In the genomic region with DNA sequence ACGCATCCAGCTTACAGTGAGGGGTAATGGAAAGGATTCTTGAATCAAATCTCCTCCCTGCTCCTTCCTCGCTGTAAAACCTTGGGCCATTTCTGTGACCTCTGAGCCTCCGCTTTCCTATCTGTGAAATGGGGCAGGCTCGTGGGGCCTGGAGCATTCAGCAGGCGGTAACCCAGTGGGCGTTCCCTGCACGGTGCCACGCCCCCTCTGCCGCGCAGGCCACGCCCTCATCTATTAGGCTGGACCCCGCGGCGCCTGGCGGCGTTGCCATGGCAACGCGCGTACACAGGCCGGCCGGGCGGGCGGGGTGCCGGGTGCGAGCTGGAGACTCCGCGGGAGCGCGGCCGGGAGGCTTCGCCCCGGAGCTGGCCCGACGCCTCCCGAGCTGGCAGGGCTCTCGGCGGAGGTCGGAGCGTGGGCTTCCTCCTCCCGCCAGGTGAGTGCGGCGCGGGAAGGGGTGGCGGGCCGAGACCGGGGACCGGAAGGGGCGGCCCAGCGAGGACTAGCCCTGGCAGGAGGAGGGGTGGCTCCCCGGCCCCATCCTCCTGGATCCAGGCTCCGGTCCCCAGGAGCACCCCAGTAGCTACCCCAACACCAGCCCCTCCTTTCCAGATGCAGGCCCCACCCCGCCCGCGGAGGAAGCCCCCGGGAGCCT, we compare ENCODE assay signal across 7 cellular contexts. TPM values are rescaled to one million over a fixed set of nuclear protein-coding genes. Genes with fewer than 3 reads are reported as not detected.
DNase-seq lines count a peak whose midpoint lies in the region; ATAC-seq and TF ChIP-seq lines count a peak whose summit lies in the region.

FHAD1 (plus strand) TSS at position 264 of the 655 bp plus-strand sequence. CDS start 4,562 bp downstream, outside the sequence.

- H3K9me3 ChIP-seq in mucosa of descending colon: no peaks in the 10 kb centered on the region

- H3K36me3 Mint-ChIP-seq in endothelial cell (ENCODE audit: low read depth, unreplicated experiment): peaks cover 6% of the 10 kb centered on the region
- no peaks in the 10 kb centered on the region for H3K36me3 Mint-ChIP-seq in stimulated activated memory B cell treated with anti-CD40 and anti-IgM and Interleukin-4, amounts not matched to agents 10 μg/mL and 1 μg/mL and 100 μg/mL, for 72 hours

- DNase-seq in GM20000 (ENCODE audit: low spot score): peak; percentile 78
- peak; percentile 4 for DNase-seq in NCI-H2107 treated with DMSO at 0.1 percent for 48 hours (lab: John Stamatoyannopoulos, UW; ENCODE audit: unreplicated experiment)
- peak; percentile 79 for DNase-seq in activated CD8-positive, alpha-beta memory T cell treated with anti-CD3 and anti-CD28 coated beads for 24 hours
- peak; percentile 77 for DNase-seq in endothelial cell (ENCODE audit: low spot score)
- DNase-seq in mucosa of descending colon: peak; percentile 77 to 80 (median 79)
- no peak for DNase-seq in effector CD4-positive, alpha-beta T cell

- H3K36me3 ChIP-seq in mucosa of descending colon (ENCODE audit: low read depth): no peaks in the 10 kb centered on the region

- H3K4me1 Mint-ChIP-seq in endothelial cell (ENCODE audit: unreplicated experiment): peaks cover 42% of the 10 kb centered on the region
- peaks cover 6% of the 10 kb centered on the region for H3K4me1 Mint-ChIP-seq in stimulated activated memory B cell treated with anti-CD40 and anti-IgM and Interleukin-4, amounts not matched to agents 10 μg/mL and 1 μg/mL and 100 μg/mL, for 72 hours

- H3K4me3 ChIP-seq in mucosa of descending colon: peak within 1 kb of the TSS; percentile 9

- H3K4me1 ChIP-seq in mucosa of descending colon (ENCODE audit: low read depth): peaks cover 7% of the 10 kb centered on the region

- intact Hi-C loops in mucosa of descending colon (cut with DNase I, micrococcal nuclease): no loop called here

- peaks cover 10% of the 10 kb centered on the region for H3K27me3 Mint-ChIP-seq in endothelial cell (ENCODE audit: unreplicated experiment)
- peaks cover 62% of the 10 kb centered on the region for H3K27me3 Mint-ChIP-seq in stimulated activated memory B cell treated with anti-CD40 and anti-IgM and Interleukin-4, amounts not matched to agents 10 μg/mL and 1 μg/mL and 100 μg/mL, for 72 hours

- H3K4me3 Mint-ChIP-seq in endothelial cell (ENCODE audit: unreplicated experiment): peak within 1 kb of the TSS; percentile 89
- peak within 1 kb of the TSS; percentile 59 for H3K4me3 Mint-ChIP-seq in stimulated activated memory B cell treated with anti-CD40 and anti-IgM and Interleukin-4, amounts not matched to agents 10 μg/mL and 1 μg/mL and 100 μg/mL, for 72 hours

- ATAC-seq in mucosa of descending colon: peak; percentile 96
- ATAC-seq in stimulated activated memory B cell treated with anti-CD40 and anti-IgM and Interleukin-4, amounts not matched to agents 10 μg/mL and 1 μg/mL and 100 μg/mL, for 72 hours: peak; percentile 56

- TF ChIP-seq CTCF in GM20000 (IDR thresholded peaks at IDR 0.05; ENCODE audit: extremely low read depth, missing control alignments) (no peak), endothelial cell (IDR thresholded peaks at IDR 0.05; ENCODE audit: unreplicated experiment) (no peak), mucosa of descending colon (IDR thresholded peaks at IDR 0.05) (no peak)

- H3K27ac Mint-ChIP-seq in endothelial cell (ENCODE audit: unreplicated experiment): peak within 1 kb of the TSS; percentile 87
- no peak within 1 kb of the TSS for H3K27ac Mint-ChIP-seq in stimulated activated memory B cell treated with anti-CD40 and anti-IgM and Interleukin-4, amounts not matched to agents 10 μg/mL and 1 μg/mL and 100 μg/mL, for 72 hours

- H3K9me3 Mint-ChIP-seq in endothelial cell (ENCODE audit: unreplicated experiment): no peaks in the 10 kb centered on the region
- H3K9me3 Mint-ChIP-seq in stimulated activated memory B cell treated with anti-CD40 and anti-IgM and Interleukin-4, amounts not matched to agents 10 μg/mL and 1 μg/mL and 100 μg/mL, for 72 hours: peaks cover 8% of the 10 kb centered on the region

RNA-seq across cellular contexts. Expression of gene FHAD1, which starts in this region (rescaled TPM):
- total RNA-seq in endothelial cell (ENCODE audit: unreplicated experiment) (2.1 TPM), mucosa of descending colon (1 to 10 TPM in 1 of 3 donors, under 1 TPM in 2; 0.89 to 1.9 (median 0.99) TPM)
